ENCODE assay signal across 15 cellular contexts in the genomic region with DNA sequence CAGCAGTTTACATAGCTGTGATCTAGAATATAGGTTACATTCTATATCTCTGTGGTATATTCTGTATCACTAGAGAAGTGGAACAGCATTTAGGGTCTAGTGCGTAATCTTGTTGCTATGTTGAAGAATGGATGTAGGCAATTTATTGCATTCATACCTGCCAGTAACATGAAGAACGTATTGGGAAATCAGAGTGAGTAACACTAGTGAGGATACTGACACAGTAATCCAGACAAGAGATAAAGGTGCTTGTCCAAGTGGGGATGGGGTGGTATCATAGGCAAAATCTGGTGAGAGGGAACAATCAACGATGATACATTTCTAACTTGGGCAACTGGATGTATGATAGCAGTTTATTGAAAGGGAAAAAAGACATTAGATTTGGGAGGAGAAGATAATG. TPM values are rescaled to one million over a fixed set of nuclear protein-coding genes. Genes with fewer than 3 reads are reported as not detected.
A peak's percentile ranks its signal among the peaks of the same experiment; 100 is the strongest.
DNase-seq lines count a peak whose midpoint lies in the region; ATAC-seq and FAIRE-seq lines count a peak whose summit lies in the region.
"Had no signal": no experiment of that assay in that cellular context is flagged by ENCODE, and none has a peak within 500 bp of the region (broad histone marks: within the 10 kb centered on the region; RNA-seq: fewer than 3 reads in every experiment).

No MANE protein-coding gene starts in this region.

- H3K4me3 ChIP-seq in naive thymus-derived CD4-positive, alpha-beta T cell (ENCODE audit: low read length) = no peak overlapping the region
- H3K4me3 ChIP-seq: GM23338 had no signal

- FAIRE-seq in frontal cortex (lab: Jason Lieb, UNC) = no peak

- intact Hi-C loops in naive thymus-derived CD4-positive, alpha-beta T cell (cut with micrococcal nuclease) = no loop called here

- H3K27ac Mint-ChIP-seq in activated naive CD4-positive, alpha-beta T cell treated with anti-CD3 and anti-CD28 coated beads, Interleukin-2, amount 50 U/mL, for 24 hours = peak overlapping the region; percentile 1
- peak overlapping the region; percentile 49 for H3K27ac Mint-ChIP-seq in activated T-helper 17 cell treated with anti-CD3 and anti-CD28 coated beads, Interleukin-2, amount 50 U/mL, for 72 hours
- H3K27ac Mint-ChIP-seq in naive thymus-derived CD4-positive, alpha-beta T cell = peak overlapping the region in 4 of 9 donors; percentile 5 to 16 (median 12)
- peak overlapping the region; percentile 0 for H3K27ac Mint-ChIP-seq in stimulated activated memory B cell treated with anti-CD40 and anti-IgM and Interleukin-4, amounts not matched to agents 10 μg/mL and 1 μg/mL and 100 μg/mL, for 72 hours
- H3K27ac Mint-ChIP-seq: GM23338 had no signal

- H3K4me1 Mint-ChIP-seq in activated naive CD4-positive, alpha-beta T cell treated with anti-CD3 and anti-CD28 coated beads, Interleukin-2, amount 50 U/mL, for 24 hours = peaks cover 82% of the 10 kb centered on the region
- H3K4me1 Mint-ChIP-seq in activated T-helper 17 cell treated with anti-CD3 and anti-CD28 coated beads, Interleukin-2, amount 50 U/mL, for 72 hours = peaks cover 53% of the 10 kb centered on the region
- H3K4me1 Mint-ChIP-seq in naive thymus-derived CD4-positive, alpha-beta T cell = peaks cover 55 to 85% (median 78%) of the 10 kb centered on the region in 7 donors
- peaks cover 68% of the 10 kb centered on the region for H3K4me1 Mint-ChIP-seq in stimulated activated memory B cell treated with anti-CD40 and anti-IgM and Interleukin-4, amounts not matched to agents 10 μg/mL and 1 μg/mL and 100 μg/mL, for 72 hours

- ATAC-seq in activated T-helper 17 cell treated with anti-CD3 and anti-CD28 coated beads, Interleukin-2, amount 50 U/mL, for 72 hours (replicated peaks) = no peak
- no peak for ATAC-seq in naive thymus-derived CD4-positive, alpha-beta T cell
- ATAC-seq in stimulated activated memory B cell treated with anti-CD40 and anti-IgM and Interleukin-4, amounts not matched to agents 10 μg/mL and 1 μg/mL and 100 μg/mL, for 72 hours = no peak
- ATAC-seq: GM23338, PC-3 had no signal

- CTCF ChIA-PET in naive thymus-derived CD4-positive, alpha-beta T cell (lab: Charles Lee) = interaction anchor here (0.8 to 3.3 kb wide), 2 partner anchors 9 to 224 kb away, joined by 4 to 21 read pairs; a partner anchor contains a TSS

- POLR2A ChIA-PET in naive thymus-derived CD4-positive, alpha-beta T cell (lab: Charles Lee) = interaction anchor here (2.5 kb wide), 1 partner anchor 9 kb away, joined by 11 read pairs; no protein-coding TSS in a partner anchor

- H3K4me1 ChIP-seq in naive thymus-derived CD4-positive, alpha-beta T cell (ENCODE audit: control insufficient read depth in 2 of 2, insufficient read depth in 2 of 2, low read length in 2 of 2) = peaks cover 37 to 59% of the 10 kb centered on the region in 2 donors

- no peaks in the 10 kb centered on the region for H3K27me3 ChIP-seq in naive thymus-derived CD4-positive, alpha-beta T cell (ENCODE audit: control insufficient read depth in 2 of 2, insufficient read depth in 2 of 2, low read length in 2 of 2)

- no peaks in the 10 kb centered on the region for H3K9me3 Mint-ChIP-seq in activated naive CD4-positive, alpha-beta T cell treated with anti-CD3 and anti-CD28 coated beads, Interleukin-2, amount 50 U/mL, for 24 hours
- H3K9me3 Mint-ChIP-seq in activated T-helper 17 cell treated with anti-CD3 and anti-CD28 coated beads, Interleukin-2, amount 50 U/mL, for 72 hours = no peaks in the 10 kb centered on the region
- H3K9me3 Mint-ChIP-seq in naive thymus-derived CD4-positive, alpha-beta T cell = no peaks in the 10 kb centered on the region
- no peaks in the 10 kb centered on the region for H3K9me3 Mint-ChIP-seq in stimulated activated memory B cell treated with anti-CD40 and anti-IgM and Interleukin-4, amounts not matched to agents 10 μg/mL and 1 μg/mL and 100 μg/mL, for 72 hours

- H3K36me3 Mint-ChIP-seq in activated naive CD4-positive, alpha-beta T cell treated with anti-CD3 and anti-CD28 coated beads, Interleukin-2, amount 50 U/mL, for 24 hours = peaks cover 3% of the 10 kb centered on the region
- H3K36me3 Mint-ChIP-seq in activated T-helper 17 cell treated with anti-CD3 and anti-CD28 coated beads, Interleukin-2, amount 50 U/mL, for 72 hours (ENCODE audit: low read depth) = peaks cover 26% of the 10 kb centered on the region
- peaks cover 0 to 10% (median 0%) of the 10 kb centered on the region in 5 donors for H3K36me3 Mint-ChIP-seq in naive thymus-derived CD4-positive, alpha-beta T cell
- no peaks in the 10 kb centered on the region for H3K36me3 Mint-ChIP-seq in stimulated activated memory B cell treated with anti-CD40 and anti-IgM and Interleukin-4, amounts not matched to agents 10 μg/mL and 1 μg/mL and 100 μg/mL, for 72 hours

- no peaks in the 10 kb centered on the region for H3K27me3 Mint-ChIP-seq in activated naive CD4-positive, alpha-beta T cell treated with anti-CD3 and anti-CD28 coated beads, Interleukin-2, amount 50 U/mL, for 24 hours
- H3K27me3 Mint-ChIP-seq in activated T-helper 17 cell treated with anti-CD3 and anti-CD28 coated beads, Interleukin-2, amount 50 U/mL, for 72 hours = no peaks in the 10 kb centered on the region
- no peaks in the 10 kb centered on the region for H3K27me3 Mint-ChIP-seq in naive thymus-derived CD4-positive, alpha-beta T cell
- no peaks in the 10 kb centered on the region for H3K27me3 Mint-ChIP-seq in stimulated activated memory B cell treated with anti-CD40 and anti-IgM and Interleukin-4, amounts not matched to agents 10 μg/mL and 1 μg/mL and 100 μg/mL, for 72 hours

- no peaks in the 10 kb centered on the region for H3K9me3 ChIP-seq in naive thymus-derived CD4-positive, alpha-beta T cell (ENCODE audit: control insufficient read depth in 2 of 3, low read length in 3 of 3)

- H3K4me3 Mint-ChIP-seq in activated naive CD4-positive, alpha-beta T cell treated with anti-CD3 and anti-CD28 coated beads, Interleukin-2, amount 50 U/mL, for 24 hours = peak overlapping the region; percentile 1
- peak overlapping the region; percentile 44 for H3K4me3 Mint-ChIP-seq in activated T-helper 17 cell treated with anti-CD3 and anti-CD28 coated beads, Interleukin-2, amount 50 U/mL, for 72 hours
- peak overlapping the region in 8 of 10 donors; percentile 15 to 97 (median 38) for H3K4me3 Mint-ChIP-seq in naive thymus-derived CD4-positive, alpha-beta T cell
- H3K4me3 Mint-ChIP-seq in stimulated activated memory B cell treated with anti-CD40 and anti-IgM and Interleukin-4, amounts not matched to agents 10 μg/mL and 1 μg/mL and 100 μg/mL, for 72 hours = no peak overlapping the region
- H3K4me3 Mint-ChIP-seq: GM23338 had no signal

- H3K27ac ChIP-seq in naive thymus-derived CD4-positive, alpha-beta T cell (ENCODE audit: low read depth, low read length) = no peak overlapping the region
- H3K27ac ChIP-seq: C4-2B had no signal

- no peak for DNase-seq in activated naive CD4-positive, alpha-beta T cell treated with Interleukin-2 at 50 U/mL for 16 hours
- DNase-seq in naive thymus-derived CD4-positive, alpha-beta T cell = no peak
- DNase-seq in frontal cortex (ENCODE audit: low spot score in 2 of 2) = no peak
- no peak for DNase-seq in stimulated activated CD8-positive, alpha-beta memory T cell treated with anti-CD3 and anti-CD28 coated beads, Interleukin-4, amount 100 ng/mL, for 48 hours
- DNase-seq in COLO829 (ENCODE audit: low spot score) = no peak
- DNase-seq: KBM-7, NCI-H1092, NCI-H2227 treated with DMSO at 0.1 percent for 48 hours, NCI-H69, PC-3 had no signal

- H3K36me3 ChIP-seq in naive thymus-derived CD4-positive, alpha-beta T cell (ENCODE audit: control insufficient read depth in 2 of 3, insufficient read depth in 3 of 3, low read length in 3 of 3) = no peaks in the 10 kb centered on the region

RNA-seq across cellular contexts. Expression of a gene that starts 9.8 kb away (rescaled TPM):
- total RNA-seq in activated T-helper 17 cell treated with anti-CD3 and anti-CD28 coated beads, Interleukin-2, amount 50 U/mL, for 72 hours = 10 to 100 TPM; 33.6 to 34.9 TPM
- total RNA-seq in naive thymus-derived CD4-positive, alpha-beta T cell = 10 to 100 TPM; 38.5 to 52.7 (median 49.8) TPM
- 10 to 100 TPM; 22.9 to 27.5 TPM for polyA plus RNA-seq in naive thymus-derived CD4-positive, alpha-beta T cell
- total RNA-seq in frontal cortex = 22.8 TPM
